ENCODE assay signal across 1 cellular context in genomic region chr21:46626536-46627302, GRCh38.
TF ChIP-seq lines count a peak whose summit lies in the region.

No MANE protein-coding gene starts in this region.

TF ChIP-seq in H1, 55 proteins besides CTCF, POLR2A, EP300 and RAD21:
- TF ChIP-seq CHD7 (IDR thresholded peaks at IDR 0.05; ENCODE audit: insufficient replicate concordance, low read length) (no peak), GTF2F1 (IDR thresholded peaks at IDR 0.05; ENCODE audit: borderline replicate concordance, low read depth, low read length) (no peak), TCF12 (IDR thresholded peaks at IDR 0.05; ENCODE audit: low read depth, low read length) (no peak), RNF2 (IDR thresholded peaks at IDR 0.05; ENCODE audit: borderline replicate concordance, low read depth, low read length, missing control alignments, poor library complexity, severe bottlenecking) (no peak), SP2 (IDR thresholded peaks at IDR 0.05; ENCODE audit: low read length) (no peak), BACH1 (IDR thresholded peaks at IDR 0.05; ENCODE audit: low read length) (no peak), SIN3A (conservative IDR thresholded peaks at IDR 0.05 in 1 of 2, IDR thresholded peaks at IDR 0.05 in 1 of 2; ENCODE audit: low read depth in 1 of 2, low read length in 2 of 2) (no peak)
